1 cellular context compared by ENCODE assay signal in the genomic region with DNA sequence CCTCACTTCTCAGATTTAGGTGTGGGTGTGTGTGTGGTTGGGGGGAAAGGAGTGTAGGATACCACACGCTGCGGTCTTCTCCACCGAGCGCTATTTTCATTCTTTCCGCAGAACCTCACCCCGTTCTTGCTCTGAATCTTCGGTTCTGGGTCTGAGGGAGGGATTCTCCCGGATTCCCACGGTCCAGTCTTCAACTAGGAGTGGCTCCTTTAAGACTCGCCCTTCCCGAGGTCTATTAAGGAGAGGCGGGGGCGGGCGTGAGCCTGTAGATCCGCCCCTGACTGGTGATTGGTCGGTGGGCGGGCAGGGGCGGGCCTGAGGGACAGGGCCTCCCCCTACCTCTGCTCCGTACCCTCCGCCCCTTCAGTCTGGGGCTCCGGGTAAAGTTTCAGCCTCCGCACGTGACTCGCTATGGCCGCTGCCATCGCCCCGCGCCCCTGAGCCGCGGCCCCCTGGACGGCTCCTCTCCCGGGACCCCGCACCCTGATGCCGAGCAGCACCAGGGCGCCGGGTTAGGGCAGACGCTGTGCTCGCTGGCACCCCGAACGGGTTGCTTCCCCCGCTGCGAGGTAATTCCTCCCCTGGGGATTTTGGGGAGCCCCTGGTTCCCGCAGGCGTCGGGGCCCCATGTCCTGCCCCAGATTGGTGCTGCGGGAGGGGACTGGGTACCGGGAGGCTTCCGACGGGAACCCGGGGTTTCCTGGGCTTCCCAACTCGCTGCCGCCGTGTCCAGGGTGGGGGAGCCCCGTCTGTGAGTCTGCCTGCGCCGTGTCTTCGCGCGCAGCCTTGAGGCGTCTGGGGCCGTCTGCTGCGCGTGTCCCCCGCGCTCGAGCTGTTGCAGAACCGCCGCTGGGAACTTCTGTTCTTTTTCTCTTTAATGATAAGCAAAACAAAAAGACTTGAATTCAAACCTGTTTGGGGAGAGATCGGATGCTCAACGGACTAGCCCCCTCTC.
TF ChIP-seq lines count a peak whose summit lies in the region.

No MANE protein-coding gene starts in this region.

TF ChIP-seq in HEK293, 187 proteins besides CTCF, POLR2A, EP300 and RAD21 (continued from another document):
- TF ChIP-seq, protein P1, sequence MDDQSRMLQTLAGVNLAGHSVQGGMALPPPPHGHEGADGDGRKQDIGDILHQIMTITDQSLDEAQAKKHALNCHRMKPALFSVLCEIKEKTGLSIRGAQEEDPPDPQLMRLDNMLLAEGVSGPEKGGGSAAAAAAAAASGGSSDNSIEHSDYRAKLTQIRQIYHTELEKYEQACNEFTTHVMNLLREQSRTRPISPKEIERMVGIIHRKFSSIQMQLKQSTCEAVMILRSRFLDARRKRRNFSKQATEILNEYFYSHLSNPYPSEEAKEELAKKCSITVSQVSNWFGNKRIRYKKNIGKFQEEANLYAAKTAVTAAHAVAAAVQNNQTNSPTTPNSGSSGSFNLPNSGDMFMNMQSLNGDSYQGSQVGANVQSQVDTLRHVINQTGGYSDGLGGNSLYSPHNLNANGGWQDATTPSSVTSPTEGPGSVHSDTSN (CRISPR knock-in tag; IDR thresholded peaks at IDR 0.05) = no peak
- TF ChIP-seq ZNF621 (tag by site-specific recombination; IDR thresholded peaks at IDR 0.05) (no peak), ZNF521 (tag by site-specific recombination; IDR thresholded peaks at IDR 0.05) (no peak), ZNF350 (tag by site-specific recombination; IDR thresholded peaks at IDR 0.05) (no peak), ZNF292 (tag by site-specific recombination; IDR thresholded peaks at IDR 0.05; ENCODE audit: borderline replicate concordance, low read depth) (no peak), ZNF394 (tag by site-specific recombination; IDR thresholded peaks at IDR 0.05; ENCODE audit: borderline replicate concordance) (no peak), REPIN1 (tag by site-specific recombination; IDR thresholded peaks at IDR 0.05; ENCODE audit: low read depth) (no peak), ZNF184 (tag by site-specific recombination; IDR thresholded peaks at IDR 0.05) (no peak), ZNF664 (tag by site-specific recombination; IDR thresholded peaks at IDR 0.05) (no peak), ZBTB1 (tag by site-specific recombination; IDR thresholded peaks at IDR 0.05) (no peak), ZNF660 (tag by site-specific recombination; IDR thresholded peaks at IDR 0.05) (peak; percentile 11; the same call in 1 of the 2 replicates), ZNF747 (tag by site-specific recombination; IDR thresholded peaks at IDR 0.05) (no peak), ZFP37 (tag by site-specific recombination; IDR thresholded peaks at IDR 0.05) (peak; percentile 62; the same call in 1 of the 2 replicates), ZNF37A (tag by site-specific recombination; IDR thresholded peaks at IDR 0.05) (no peak), ZNF544 (tag by site-specific recombination; IDR thresholded peaks at IDR 0.05) (no peak), YY1 (tag by site-specific recombination; IDR thresholded peaks at IDR 0.05) (peak; percentile 89), ZNF558 (tag by site-specific recombination; IDR thresholded peaks at IDR 0.05) (no peak), SCRT1 (tag by site-specific recombination; IDR thresholded peaks at IDR 0.05; ENCODE audit: borderline replicate concordance) (no peak), ZNF404 (tag by site-specific recombination; IDR thresholded peaks at IDR 0.05) (no peak), ZNF10 (tag by site-specific recombination; IDR thresholded peaks at IDR 0.05) (no peak), ZBTB7A (tag by site-specific recombination; IDR thresholded peaks at IDR 0.05; ENCODE audit: low read depth) (peak; percentile 93), OSR2 (tag by site-specific recombination; IDR thresholded peaks at IDR 0.05) (no peak), ZNF239 (tag by site-specific recombination; IDR thresholded peaks at IDR 0.05) (peak; percentile 50; the same call in 1 of the 2 replicates), HOXC10 (CRISPR knock-in tag; IDR thresholded peaks at IDR 0.05) (no peak)
- TF ChIP-seq, protein P2, sequence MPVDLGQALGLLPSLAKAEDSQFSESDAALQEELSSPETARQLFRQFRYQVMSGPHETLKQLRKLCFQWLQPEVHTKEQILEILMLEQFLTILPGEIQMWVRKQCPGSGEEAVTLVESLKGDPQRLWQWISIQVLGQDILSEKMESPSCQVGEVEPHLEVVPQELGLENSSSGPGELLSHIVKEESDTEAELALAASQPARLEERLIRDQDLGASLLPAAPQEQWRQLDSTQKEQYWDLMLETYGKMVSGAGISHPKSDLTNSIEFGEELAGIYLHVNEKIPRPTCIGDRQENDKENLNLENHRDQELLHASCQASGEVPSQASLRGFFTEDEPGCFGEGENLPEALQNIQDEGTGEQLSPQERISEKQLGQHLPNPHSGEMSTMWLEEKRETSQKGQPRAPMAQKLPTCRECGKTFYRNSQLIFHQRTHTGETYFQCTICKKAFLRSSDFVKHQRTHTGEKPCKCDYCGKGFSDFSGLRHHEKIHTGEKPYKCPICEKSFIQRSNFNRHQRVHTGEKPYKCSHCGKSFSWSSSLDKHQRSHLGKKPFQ (tag by site-specific recombination; IDR thresholded peaks at IDR 0.05) = no peak
- TF ChIP-seq, protein P3, sequence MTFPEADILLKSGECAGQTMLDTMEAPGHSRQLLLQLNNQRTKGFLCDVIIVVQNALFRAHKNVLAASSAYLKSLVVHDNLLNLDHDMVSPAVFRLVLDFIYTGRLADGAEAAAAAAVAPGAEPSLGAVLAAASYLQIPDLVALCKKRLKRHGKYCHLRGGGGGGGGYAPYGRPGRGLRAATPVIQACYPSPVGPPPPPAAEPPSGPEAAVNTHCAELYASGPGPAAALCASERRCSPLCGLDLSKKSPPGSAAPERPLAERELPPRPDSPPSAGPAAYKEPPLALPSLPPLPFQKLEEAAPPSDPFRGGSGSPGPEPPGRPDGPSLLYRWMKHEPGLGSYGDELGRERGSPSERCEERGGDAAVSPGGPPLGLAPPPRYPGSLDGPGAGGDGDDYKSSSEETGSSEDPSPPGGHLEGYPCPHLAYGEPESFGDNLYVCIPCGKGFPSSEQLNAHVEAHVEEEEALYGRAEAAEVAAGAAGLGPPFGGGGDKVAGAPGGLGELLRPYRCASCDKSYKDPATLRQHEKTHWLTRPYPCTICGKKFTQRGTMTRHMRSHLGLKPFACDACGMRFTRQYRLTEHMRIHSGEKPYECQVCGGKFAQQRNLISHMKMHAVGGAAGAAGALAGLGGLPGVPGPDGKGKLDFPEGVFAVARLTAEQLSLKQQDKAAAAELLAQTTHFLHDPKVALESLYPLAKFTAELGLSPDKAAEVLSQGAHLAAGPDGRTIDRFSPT (tag by site-specific recombination; IDR thresholded peaks at IDR 0.05) = peak; percentile 99
- TF ChIP-seq, protein P4, sequence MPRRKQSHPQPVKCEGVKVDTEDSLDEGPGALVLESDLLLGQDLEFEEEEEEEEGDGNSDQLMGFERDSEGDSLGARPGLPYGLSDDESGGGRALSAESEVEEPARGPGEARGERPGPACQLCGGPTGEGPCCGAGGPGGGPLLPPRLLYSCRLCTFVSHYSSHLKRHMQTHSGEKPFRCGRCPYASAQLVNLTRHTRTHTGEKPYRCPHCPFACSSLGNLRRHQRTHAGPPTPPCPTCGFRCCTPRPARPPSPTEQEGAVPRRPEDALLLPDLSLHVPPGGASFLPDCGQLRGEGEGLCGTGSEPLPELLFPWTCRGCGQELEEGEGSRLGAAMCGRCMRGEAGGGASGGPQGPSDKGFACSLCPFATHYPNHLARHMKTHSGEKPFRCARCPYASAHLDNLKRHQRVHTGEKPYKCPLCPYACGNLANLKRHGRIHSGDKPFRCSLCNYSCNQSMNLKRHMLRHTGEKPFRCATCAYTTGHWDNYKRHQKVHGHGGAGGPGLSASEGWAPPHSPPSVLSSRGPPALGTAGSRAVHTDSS (tag by site-specific recombination; IDR thresholded peaks at IDR 0.05) = no peak
